Comparison of ENCODE assay signal across 27 cellular contexts in genomic region chr21:21968810-21969588, GRCh38.
DNase-seq lines count a peak whose midpoint lies in the region; ATAC-seq lines count a peak whose summit lies in the region.
"Had no signal": no experiment of that assay in that cellular context is flagged by ENCODE, and none has a peak within 500 bp of the region (broad histone marks: within the 10 kb centered on the region; RNA-seq: fewer than 3 reads in every experiment).

No MANE protein-coding gene starts in this region.

- no peak for ATAC-seq in GM21717 (IDR thresholded peaks at IDR 0.05; ENCODE audit: unreplicated experiment)
- no peak for ATAC-seq in HG02798 (IDR thresholded peaks at IDR 0.05; ENCODE audit: poor library complexity, unreplicated experiment)
- no peak for ATAC-seq in HG02981 (IDR thresholded peaks at IDR 0.05; ENCODE audit: unreplicated experiment)
- ATAC-seq: heart left ventricle, psoas muscle had no signal

- DNase-seq in EL: peak; percentile 11
- peak; percentile 54 for DNase-seq in NCI-H1417 treated with DMSO at 0.1 percent for 48 hours (lab: John Stamatoyannopoulos, UW)
- DNase-seq in NCI-H69 (lab: John Stamatoyannopoulos, UW): peak; percentile 98
- peak; percentile 8 for DNase-seq in left kidney (ENCODE audit: low read depth, low spot score)
- no peak for DNase-seq in NCI-H1436 (lab: John Stamatoyannopoulos, UW)
- DNase-seq: activated CD4-positive, alpha-beta memory T cell treated with anti-CD3 and anti-CD28 coated beads, Interleukin-2, amount 10 ng/mL, durations not matched to agents 7 days and 5 days; activated CD4-positive, CD25-positive, alpha-beta regulatory T cell treated with anti-CD3 and anti-CD28 coated beads, Interleukin-2, amount 50 U/mL, for 72 hours; activated CD8-positive, alpha-beta memory T cell treated with anti-CD3 and anti-CD28 coated beads, Interleukin-2, amount 50 U/mL, for 4 hours; activated naive CD4-positive, alpha-beta T cell treated with Interleukin-2 at 50 U/mL for 16 hours; CD4-positive, alpha-beta memory T cell; dermis blood vessel endothelial cell; DMS 273 treated with DMSO at 0.1 percent for 48 hours; foreskin fibroblast; heart left ventricle; kidney; midbrain; naive B cell; NCI-H1436 treated with DMSO at 0.1 percent for 48 hours; NCI-H2171 treated with DMSO at 0.1 percent for 48 hours; nucleus accumbens; psoas muscle; stimulated activated CD4-positive, alpha-beta T cell treated with anti-CD3 and anti-CD28 coated beads, Interleukin-15, amount 100 ng/mL, for 24 hours; stimulated activated CD4-positive, alpha-beta T cell treated with anti-CD3 and anti-CD28 coated beads, Interleukin-4, amount 100 ng/mL, for 4 hours; tibial artery had no signal
